10 cellular contexts compared by ENCODE assay signal in the genomic region with DNA sequence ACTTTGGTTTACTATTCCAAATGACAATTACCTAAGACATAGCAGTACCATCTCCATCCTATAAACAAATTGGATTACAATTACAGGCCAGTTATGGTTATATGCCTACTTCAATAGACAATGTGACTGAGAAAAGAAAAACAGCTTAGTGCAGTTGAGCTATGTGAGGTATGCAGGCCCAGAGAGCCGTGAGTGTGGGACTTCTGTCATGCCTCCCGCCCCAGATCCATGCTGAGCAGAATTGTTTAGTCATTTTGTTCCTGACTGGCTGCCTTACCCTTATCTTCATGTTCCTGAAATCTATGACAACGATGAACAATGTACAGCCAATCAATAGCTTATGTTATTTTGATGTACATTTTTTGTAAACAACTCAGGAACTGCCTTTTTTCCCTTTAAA. TPM values are rescaled to one million over a fixed set of nuclear protein-coding genes. Genes with fewer than 3 reads are reported as not detected.
DNase-seq lines count a peak whose midpoint lies in the region; ATAC-seq, FAIRE-seq and TF ChIP-seq lines count a peak whose summit lies in the region.
"Had no signal": no experiment of that assay in that cellular context is flagged by ENCODE, and none has a peak within 500 bp of the region (broad histone marks: within the 10 kb centered on the region; RNA-seq: fewer than 3 reads in every experiment).

No MANE protein-coding gene starts in this region.

- intact Hi-C loops in adrenal gland (cut with DNase I) (no loop called here), left cardiac atrium (cut with DNase I) (no loop called here), ovary (cut with DNase I) (loop anchor here in 1 of 4 donors (5.0 kb wide), 1 partner anchor 67 kb away; no protein-coding TSS in a partner anchor)

- H3K79me1 ChIP-seq in trophoblast cell (ENCODE audit: low read length), result no peaks in the 10 kb centered on the region

- no peak overlapping the region for H4K91ac ChIP-seq in trophoblast cell (ENCODE audit: low read depth, low read length)

- H3K9ac ChIP-seq in trophoblast cell (ENCODE audit: low read length), result no peak overlapping the region

- TF ChIP-seq CTCF in adrenal gland (IDR thresholded peaks at IDR 0.05) (no peak), ovary (IDR thresholded peaks at IDR 0.05) (no peak)

- no peak overlapping the region for H3K14ac ChIP-seq in trophoblast cell (ENCODE audit: low read length)

- H3K4ac ChIP-seq in trophoblast cell (ENCODE audit: low read depth, low read length), result no peak overlapping the region

- H3K4me3 ChIP-seq in adrenal gland, result no peak overlapping the region
- no peak overlapping the region for H3K4me3 ChIP-seq in trophoblast cell (ENCODE audit: low read depth, low read length)
- no peak overlapping the region for H3K4me3 ChIP-seq in ovary

- no peak overlapping the region for H4K8ac ChIP-seq in trophoblast cell (ENCODE audit: low read depth, low read length)

- H3K79me2 ChIP-seq in trophoblast cell (ENCODE audit: control insufficient read depth, insufficient read depth, low read length, poor library complexity), result peaks cover 6% of the 10 kb centered on the region

- H2AFZ ChIP-seq in trophoblast cell (ENCODE audit: insufficient read depth, low read length, poor library complexity), result no peak overlapping the region

- in situ Hi-C loops in Caki2 (cut with HindIII; ENCODE audit: low pct_unique_long_range_greater_than_20kb, low sequenced_read_pairs), result no loop called here

- no peak for TF ChIP-seq POLR2A in adrenal gland (IDR thresholded peaks at IDR 0.05)
- TF ChIP-seq POLR2A in GM12891 (IDR thresholded peaks at IDR 0.05; ENCODE audit: low read depth, low read length), result no peak
- no peak for TF ChIP-seq POLR2A in ovary (IDR thresholded peaks at IDR 0.05)

- H3K4me1 ChIP-seq in adrenal gland (replicated peaks in 1 of 2) (peaks cover 6 to 19% of the 10 kb centered on the region in 2 donors), trophoblast cell (ENCODE audit: control insufficient read depth in 1 of 2, insufficient read depth in 2 of 2, low read length in 2 of 2) (peaks cover 8 to 9% of the 10 kb centered on the region in 2 experiments), ovary (ENCODE audit: insufficient read depth) (peaks cover 9% of the 10 kb centered on the region)

- no peak overlapping the region for H2BK120ac ChIP-seq in trophoblast cell (ENCODE audit: insufficient read depth, low read length, poor library complexity)

- no peak overlapping the region for H3K23ac ChIP-seq in trophoblast cell (ENCODE audit: low read length)

- peaks cover 0 to 8% of the 10 kb centered on the region in 2 donors for H3K36me3 ChIP-seq in adrenal gland (replicated peaks in 1 of 2)
- H3K36me3 ChIP-seq in trophoblast cell (ENCODE audit: control insufficient read depth in 1 of 2, insufficient read depth in 2 of 2, low read length in 2 of 2), result peaks cover 9 to 20% of the 10 kb centered on the region in 2 experiments
- H3K36me3 ChIP-seq in ovary, result no peaks in the 10 kb centered on the region

- H3K18ac ChIP-seq in trophoblast cell (ENCODE audit: low read length), result no peak overlapping the region

- no peak overlapping the region for H2BK5ac ChIP-seq in trophoblast cell (ENCODE audit: low read depth, low read length, poor library complexity)

- H3K27ac ChIP-seq in adrenal gland (peak overlapping the region in 3 of 5 donors; percentile 0 to 68 (median 57)), trophoblast cell (ENCODE audit: low read depth, low read length) (no peak overlapping the region), ovary (no peak overlapping the region)

- H3K9me3 ChIP-seq in adrenal gland (replicated peaks in 1 of 3) (no peaks in the 10 kb centered on the region), trophoblast cell (ENCODE audit: insufficient read depth, low read depth, low read length) (no peaks in the 10 kb centered on the region), ovary (no peaks in the 10 kb centered on the region)

- H4K12ac ChIP-seq in trophoblast cell (ENCODE audit: low read depth, low read length), result no peak overlapping the region

- DNase-seq in Caki2 (ENCODE audit: low read depth) (peak; percentile 29), adrenal gland (peak in 4 of 7 donors; percentile 31 to 48 (median 46)), left cardiac atrium (no peak), trophoblast cell (peak; percentile 62 to 67), GM12891 (ENCODE audit: insufficient read length, low spot score) (no peak), GM19239 (ENCODE audit: insufficient read length, low spot score) (no peak), ovary (no peak), retina (no peak)
- DNase-seq: glutamatergic neuron; stimulated activated CD4-positive, alpha-beta T cell treated with anti-CD3 and anti-CD28 coated beads, Interleukin-2, amount 100 ng/mL, for 48 hours had no signal

- H3K27me3 ChIP-seq in adrenal gland (no peaks in the 10 kb centered on the region), trophoblast cell (ENCODE audit: insufficient read depth, low read length) (no peaks in the 10 kb centered on the region), ovary (no peaks in the 10 kb centered on the region)

- H2BK12ac ChIP-seq in trophoblast cell (ENCODE audit: low read length), result no peak overlapping the region

- ATAC-seq in left cardiac atrium, result peak; percentile 68 to 80

- FAIRE-seq in GM12891 (lab: Jason Lieb, UNC), result no peak
- no peak for FAIRE-seq in GM19239 (lab: Jason Lieb, UNC)

- H2AK5ac ChIP-seq in trophoblast cell (ENCODE audit: low read length), result no peak overlapping the region

- 46 to 52% (median 49%) methylated on average over 3 of the region's 3 CpGs for WGBS in adrenal gland, 4 donors
- no CpG with 5 or more reads among the region's 3 CpGs for WGBS in trophoblast cell (ENCODE audit: extremely low coverage, insufficient coverage, insufficient read length)
- 10 to 34% (median 22%) methylated on average over 3 of the region's 3 CpGs for WGBS in ovary, 3 donors

- TF ChIP-seq EP300 in ovary (IDR thresholded peaks at IDR 0.05), result no peak

- H3K4me2 ChIP-seq in trophoblast cell (ENCODE audit: low read length), result no peak overlapping the region

TF ChIP-seq in GM12891, 5 proteins besides CTCF, POLR2A, EP300 and RAD21:
- TF ChIP-seq TAF1 (IDR thresholded peaks at IDR 0.05; ENCODE audit: low read depth, low read length) (no peak), POLR2AphosphoS5 (IDR thresholded peaks at IDR 0.05; ENCODE audit: low read depth, low read length) (no peak), SPI1 (IDR thresholded peaks at IDR 0.05; ENCODE audit: low read depth, low read length) (no peak), PAX5 (IDR thresholded peaks at IDR 0.05; ENCODE audit: insufficient read depth, low read length, severe bottlenecking) (no peak), POU2F2 (IDR thresholded peaks at IDR 0.05; ENCODE audit: low read depth, low read length) (no peak)

RNA-seq across cellular contexts. Expression of a gene that starts 21.7 kb away (rescaled TPM):
- total RNA-seq in Caki2 (2014; rRNA removed; shearing (Covaris generic); ENCODE audit: low replicate concordance), result 8.3 and 15.3 TPM in 2 replicates
- total RNA-seq in adrenal gland (100 to 1,000 TPM in 2 of 8 donors, 10 to 100 TPM in 6; 33.7 to 145 (median 80.6) TPM), left cardiac atrium (10 to 100 TPM; 45.3 to 53.9 TPM), ovary (10 to 100 TPM; 32.9 to 77.8 (median 56.2) TPM)
- polyA plus RNA-seq in adrenal gland (10 to 100 TPM; 17.2 to 63.0 (median 18.1) TPM), ovary (10 to 100 TPM; 14.4 to 21.1 TPM)
- polyA plus RNA-seq in trophoblast cell (2013), result 36.4 and 38.8 TPM in 2 replicates
- polyA plus RNA-seq in GM12891 (2012; ENCODE audit: low read depth, missing spikeins), result 20.1 TPM

Comparison
In these comparisons a context has a peak if more than half of its experiments do, and no peak if none do; other contexts are left out.
1. DNase-seq: peak in Caki2 (single experiment), adrenal gland (4 of 7) and trophoblast cell (2 of 2); none in left cardiac atrium (single experiment), GM12891 (single experiment), GM19239 (single experiment), ovary (0 of 5) and retina (single experiment).
2. H3K27ac ChIP-seq: peak in adrenal gland (3 of 5); none in trophoblast cell (single experiment) and ovary (0 of 2).